In genomic region chr22:16824718-16825687, GRCh38 we compare ENCODE assay signal across 9 cellular contexts. TPM values are rescaled to one million over a fixed set of nuclear protein-coding genes. Genes with fewer than 3 reads are reported as not detected.
DNase-seq lines count a peak whose midpoint lies in the region; ATAC-seq and TF ChIP-seq lines count a peak whose summit lies in the region.
"Had no signal": no experiment of that assay in that cellular context is flagged by ENCODE, and none has a peak within 500 bp of the region (broad histone marks: within the 10 kb centered on the region; RNA-seq: fewer than 3 reads in every experiment).

Gene XKR3 (minus strand): TSS chr22:16825411. CDS start chr22:16808073, 17,338 bp downstream.

- no peaks in the 10 kb centered on the region for H4K20me1 ChIP-seq in Loucy (ENCODE audit: insufficient read depth, low read length, poor library complexity, severe bottlenecking)

- TF ChIP-seq CTCF in left ventricle myocardium inferior (IDR thresholded peaks at IDR 0.05; ENCODE audit: borderline replicate concordance) (no peak), Loucy (conservative IDR thresholded peaks at IDR 0.05; ENCODE audit: low read length) (no peak), testis (IDR thresholded peaks at IDR 0.05) (no peak)

- no peaks in the 10 kb centered on the region for H3K27me3 Mint-ChIP-seq in activated naive CD8-positive, alpha-beta T cell treated with anti-CD3 and anti-CD28 coated beads, Interleukin-2, amount 50 U/mL, for 24 hours
- no peaks in the 10 kb centered on the region for H3K27me3 Mint-ChIP-seq in stimulated activated naive CD8-positive, alpha-beta T cell treated with anti-CD3 and anti-CD28 coated beads, Interleukin-15, amount 100 ng/mL, for 72 hours

- intact Hi-C loops in left ventricle myocardium inferior (cut with micrococcal nuclease) (no loop called here), left ventricle myocardium superior (cut with micrococcal nuclease) (no loop called here), testis (cut with DNase I; ENCODE audit: low total_unique reads) (no loop called here)

- H3K4me1 Mint-ChIP-seq in activated naive CD8-positive, alpha-beta T cell treated with anti-CD3 and anti-CD28 coated beads, Interleukin-2, amount 50 U/mL, for 24 hours, result peaks cover 20% of the 10 kb centered on the region
- H3K4me1 Mint-ChIP-seq in stimulated activated naive CD8-positive, alpha-beta T cell treated with anti-CD3 and anti-CD28 coated beads, Interleukin-15, amount 100 ng/mL, for 72 hours, result peaks cover 19% of the 10 kb centered on the region

- no peaks in the 10 kb centered on the region for H3F3A ChIP-seq in Loucy (ENCODE audit: low read depth)

- no peaks in the 10 kb centered on the region for H3K9me2 ChIP-seq in Loucy (replicated peaks; ENCODE audit: low read depth, low read length)

- no peak for DNase-seq in left ventricle myocardium inferior
- DNase-seq in left ventricle myocardium superior, result no peak
- DNase-seq in activated naive CD8-positive, alpha-beta T cell treated with anti-CD3 and anti-CD28 coated beads, Interleukin-2, amount 50 U/mL, for 24 hours, result no peak
- no peak for DNase-seq in stimulated activated naive CD8-positive, alpha-beta T cell treated with anti-CD3 and anti-CD28 coated beads, Interleukin-15, amount 100 ng/mL, for 72 hours
- no peak for DNase-seq in cortex of kidney (lab: John Stamatoyannopoulos, UW)
- DNase-seq in 8988T, result no peak
- no peak for DNase-seq in testis

- peak within 1 kb of the TSS; percentile 57 for H3K4me3 Mint-ChIP-seq in activated naive CD8-positive, alpha-beta T cell treated with anti-CD3 and anti-CD28 coated beads, Interleukin-2, amount 50 U/mL, for 24 hours
- H3K4me3 Mint-ChIP-seq in stimulated activated naive CD8-positive, alpha-beta T cell treated with anti-CD3 and anti-CD28 coated beads, Interleukin-15, amount 100 ng/mL, for 72 hours, result peak within 1 kb of the TSS; percentile 45 to 67

- 58 to 67% methylated on average over 9 of the region's 9 CpGs for WGBS in testis, 2 donors

- H3K27me3 ChIP-seq in left ventricle myocardium inferior (ENCODE audit: low read depth), result no peaks in the 10 kb centered on the region
- H3K27me3 ChIP-seq in Loucy (ENCODE audit: insufficient read depth, low read length, poor library complexity, severe bottlenecking), result no peaks in the 10 kb centered on the region
- no peaks in the 10 kb centered on the region for H3K27me3 ChIP-seq in testis

- TF ChIP-seq POLR2A in testis (IDR thresholded peaks at IDR 0.05), result no peak

- no peak within 1 kb of the TSS for H3K27ac ChIP-seq in left ventricle myocardium inferior (replicated peaks)
- H3K27ac ChIP-seq in testis, result no peak within 1 kb of the TSS

- peaks cover 1% of the 10 kb centered on the region for H3K36me3 Mint-ChIP-seq in activated naive CD8-positive, alpha-beta T cell treated with anti-CD3 and anti-CD28 coated beads, Interleukin-2, amount 50 U/mL, for 24 hours (ENCODE audit: low read depth)

- no peaks in the 10 kb centered on the region for H3K9me3 Mint-ChIP-seq in activated naive CD8-positive, alpha-beta T cell treated with anti-CD3 and anti-CD28 coated beads, Interleukin-2, amount 50 U/mL, for 24 hours
- no peaks in the 10 kb centered on the region for H3K9me3 Mint-ChIP-seq in stimulated activated naive CD8-positive, alpha-beta T cell treated with anti-CD3 and anti-CD28 coated beads, Interleukin-15, amount 100 ng/mL, for 72 hours

- H3K79me2 ChIP-seq in Loucy (ENCODE audit: insufficient read depth, low read length), result no peaks in the 10 kb centered on the region

- peak within 1 kb of the TSS; percentile 83 for H3K9ac ChIP-seq in Loucy (ENCODE audit: low read depth, low read length, poor library complexity, severe bottlenecking)

- peak within 1 kb of the TSS; percentile 94 for H3K4me2 ChIP-seq in Loucy (ENCODE audit: low read depth, low read length, poor library complexity, severe bottlenecking)

- H3K4me3 ChIP-seq in left ventricle myocardium inferior, result peak within 1 kb of the TSS; percentile 10
- H3K4me3 ChIP-seq in Loucy (ENCODE audit: low read length, poor library complexity, severe bottlenecking), result peak within 1 kb of the TSS; percentile 76
- no peak within 1 kb of the TSS for H3K4me3 ChIP-seq in testis

- H3K4me1 ChIP-seq in left ventricle myocardium inferior (no peaks in the 10 kb centered on the region), Loucy (ENCODE audit: insufficient read depth, low read length, poor library complexity, severe bottlenecking) (peaks cover 25% of the 10 kb centered on the region), testis (no peaks in the 10 kb centered on the region)

- H3K9me3 ChIP-seq in left ventricle myocardium inferior (replicated peaks) (peaks cover 6% of the 10 kb centered on the region), Loucy (ENCODE audit: insufficient read depth, low read depth, low read length) (no peaks in the 10 kb centered on the region), testis (no peaks in the 10 kb centered on the region)

- H2AFZ ChIP-seq in Loucy (ENCODE audit: low read length), result peak within 1 kb of the TSS; percentile 85

- no peaks in the 10 kb centered on the region for H3K36me3 ChIP-seq in left ventricle myocardium inferior
- H3K36me3 ChIP-seq in Loucy (ENCODE audit: insufficient read depth, low read length), result no peaks in the 10 kb centered on the region
- H3K36me3 ChIP-seq in testis (ENCODE audit: low read depth, missing control alignments), result no peaks in the 10 kb centered on the region

- no peak for ATAC-seq in left ventricle myocardium superior
- ATAC-seq in activated naive CD8-positive, alpha-beta T cell treated with anti-CD3 and anti-CD28 coated beads, Interleukin-2, amount 50 U/mL, for 24 hours, result peak; percentile 69
- peak; percentile 57 for ATAC-seq in stimulated activated naive CD8-positive, alpha-beta T cell treated with anti-CD3 and anti-CD28 coated beads, Interleukin-15, amount 100 ng/mL, for 72 hours

- peak within 1 kb of the TSS; percentile 55 for H3K27ac Mint-ChIP-seq in activated naive CD8-positive, alpha-beta T cell treated with anti-CD3 and anti-CD28 coated beads, Interleukin-2, amount 50 U/mL, for 24 hours
- peak within 1 kb of the TSS; percentile 84 to 92 for H3K27ac Mint-ChIP-seq in stimulated activated naive CD8-positive, alpha-beta T cell treated with anti-CD3 and anti-CD28 coated beads, Interleukin-15, amount 100 ng/mL, for 72 hours

RNA-seq across cellular contexts. Expression of gene XKR3, which starts in this region (rescaled TPM):
- total RNA-seq in left ventricle myocardium inferior, result not detected
- total RNA-seq in left ventricle myocardium superior, result not detected
- 1 to 10 TPM; 4.1 to 4.9 TPM for total RNA-seq in testis
- 12.0 TPM for polyA plus RNA-seq in testis (ENCODE audit: insufficient read depth, low read depth, low replicate concordance)
- total RNA-seq: endothelial cell of umbilical vein had no signal
- polyA plus RNA-seq: endothelial cell of umbilical vein had no signal

Comparison
In these comparisons a context has a peak if more than half of its experiments do, and no peak if none do; other contexts are left out.
1. H3K4me3 ChIP-seq: peak in left ventricle myocardium inferior (single experiment) and Loucy (single experiment); none in testis (0 of 2).